Comparison of ENCODE assay signal across 19 cellular contexts in the genomic region with DNA sequence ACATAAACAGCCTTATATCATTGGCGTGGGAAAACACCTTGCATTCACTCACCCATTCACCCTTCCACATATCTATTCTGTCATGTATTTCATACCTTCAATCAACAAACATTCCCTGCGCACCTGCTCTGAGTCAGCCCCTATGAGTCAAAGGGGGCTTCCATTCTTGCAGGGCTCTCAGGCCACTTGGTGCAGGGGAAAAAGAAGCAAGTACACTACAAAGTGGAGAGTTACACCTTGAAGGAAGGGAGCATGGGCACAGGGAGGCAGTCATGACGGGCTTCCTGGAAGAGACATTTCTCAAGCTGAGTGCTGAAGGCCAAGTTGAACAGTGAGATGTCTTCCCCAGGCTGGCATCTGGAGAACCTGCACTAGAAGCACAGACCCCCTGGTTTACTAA. TPM values are rescaled to one million over a fixed set of nuclear protein-coding genes. Genes with fewer than 3 reads are reported as not detected.
A peak's percentile ranks its signal among the peaks of the same experiment; 100 is the strongest.
DNase-seq lines count a peak whose midpoint lies in the region; ATAC-seq lines count a peak whose summit lies in the region.
"Had no signal": no experiment of that assay in that cellular context is flagged by ENCODE, and none has a peak within 500 bp of the region (broad histone marks: within the 10 kb centered on the region; RNA-seq: fewer than 3 reads in every experiment).

No MANE protein-coding gene starts in this region.

- H3K23ac ChIP-seq in mesendoderm (ENCODE audit: low read length): no peak overlapping the region

- no peak overlapping the region for H2BK15ac ChIP-seq in mesendoderm (replicated peaks; ENCODE audit: low read depth)

- H3K4me3 ChIP-seq in mesendoderm (ENCODE audit: low read length): no peak overlapping the region
- H3K4me3 ChIP-seq in aorta (ENCODE audit: low read length in 2 of 2): no peak overlapping the region
- H3K4me3 ChIP-seq: breast epithelium, coronary artery, right lobe of liver, vagina had no signal

- peaks cover 17% of the 10 kb centered on the region for H3K27me3 Mint-ChIP-seq in activated T-helper 17 cell treated with anti-CD3 and anti-CD28 coated beads, Interleukin-2, amount 50 U/mL, for 72 hours

- H3K18ac ChIP-seq in mesendoderm (ENCODE audit: low read length): no peak overlapping the region

- no peak for ATAC-seq in Right ventricle myocardium inferior
- peak; percentile 54 for ATAC-seq in activated T-helper 17 cell treated with anti-CD3 and anti-CD28 coated beads, Interleukin-2, amount 50 U/mL, for 72 hours (replicated peaks)
- no peak for ATAC-seq in aorta (ENCODE audit: low FRiP score)
- no peak for ATAC-seq in GM21737 (IDR thresholded peaks at IDR 0.05; ENCODE audit: unreplicated experiment)
- no peak for ATAC-seq in GM18520 (IDR thresholded peaks at IDR 0.05; ENCODE audit: unreplicated experiment)

- H3K27me3 ChIP-seq in mesendoderm (ENCODE audit: insufficient read depth, low read length, poor library complexity): no peaks in the 10 kb centered on the region
- no peaks in the 10 kb centered on the region for H3K27me3 ChIP-seq in aorta (ENCODE audit: control insufficient read depth in 1 of 2, insufficient read depth in 2 of 2, low read length in 1 of 2)
- H3K27me3 ChIP-seq: breast epithelium, right lobe of liver, vagina had no signal

- no peaks in the 10 kb centered on the region for H3K9me3 ChIP-seq in aorta (ENCODE audit: control insufficient read depth, low read length)
- H3K9me3 ChIP-seq: breast epithelium, right lobe of liver, vagina had no signal

- no peak overlapping the region for H2BK5ac ChIP-seq in mesendoderm (ENCODE audit: low read length)

- H3K27ac ChIP-seq in mesendoderm (ENCODE audit: low read depth, low read length): no peak overlapping the region
- H3K27ac ChIP-seq in aorta (ENCODE audit: low read depth in 1 of 2, low read length in 2 of 2): no peak overlapping the region
- H3K27ac ChIP-seq: breast epithelium, coronary artery, right lobe of liver, vagina, WERI-Rb-1 had no signal

- no peak overlapping the region for H3K4me3 Mint-ChIP-seq in activated T-helper 17 cell treated with anti-CD3 and anti-CD28 coated beads, Interleukin-2, amount 50 U/mL, for 72 hours
- H3K4me3 Mint-ChIP-seq: CD4-positive, CD25-positive, alpha-beta regulatory T cell; endodermal cell; naive thymus-derived CD8-positive, alpha-beta T cell; T-helper 17 cell had no signal

- peaks cover 7% of the 10 kb centered on the region for H3K79me2 ChIP-seq in mesendoderm (ENCODE audit: control insufficient read depth, insufficient read depth, low read length)

- DNase-seq in cardiac septum (ENCODE audit: low spot score) (peak; percentile 53), Right ventricle myocardium inferior (ENCODE audit: missing footprints) (no peak), mesendoderm (no peak), aorta (peak; percentile 12 to 15)
- DNase-seq: activated CD8-positive, alpha-beta memory T cell treated with anti-CD3 and anti-CD28 coated beads for 24 hours; DMS 273 treated with DMSO at 0.1 percent for 48 hours; NCI-H1436 treated with DMSO at 0.1 percent for 48 hours; T-helper 17 cell had no signal

- H3K4ac ChIP-seq in mesendoderm (ENCODE audit: low read depth, low read length): no peak overlapping the region

- peaks cover 11% of the 10 kb centered on the region for H3K4me1 Mint-ChIP-seq in activated T-helper 17 cell treated with anti-CD3 and anti-CD28 coated beads, Interleukin-2, amount 50 U/mL, for 72 hours

- no peaks in the 10 kb centered on the region for H3K36me3 ChIP-seq in mesendoderm (ENCODE audit: control insufficient read depth, insufficient read depth, low read length)
- no peaks in the 10 kb centered on the region for H3K36me3 ChIP-seq in aorta (ENCODE audit: control insufficient read depth in 1 of 2, insufficient read depth in 2 of 2, low read length in 1 of 2)
- H3K36me3 ChIP-seq: breast epithelium, right lobe of liver, vagina, WERI-Rb-1 had no signal

- H3K56ac ChIP-seq in mesendoderm (ENCODE audit: low read length): no peak overlapping the region

- WGBS in mesendoderm (ENCODE audit: extremely low coverage, insufficient coverage, low lambda C conversion rate): no CpG with 5 or more reads among the region's 3 CpGs
- 92 to 93% methylated on average over 3 of the region's 3 CpGs for WGBS in aorta, 2 donors

- H3K4me1 ChIP-seq in mesendoderm (ENCODE audit: control insufficient read depth, low read depth, low read length): peaks cover 22% of the 10 kb centered on the region
- H3K4me1 ChIP-seq in aorta (ENCODE audit: control insufficient read depth in 1 of 2, insufficient read depth in 2 of 2, low read length in 2 of 2): no peaks in the 10 kb centered on the region

- no peak overlapping the region for H3K4me2 ChIP-seq in mesendoderm (ENCODE audit: low read length)

- no peak overlapping the region for H3K27ac Mint-ChIP-seq in activated T-helper 17 cell treated with anti-CD3 and anti-CD28 coated beads, Interleukin-2, amount 50 U/mL, for 72 hours
- H3K27ac Mint-ChIP-seq: CD4-positive, CD25-positive, alpha-beta regulatory T cell; endodermal cell; naive thymus-derived CD8-positive, alpha-beta T cell; T-helper 17 cell had no signal

- H3K9ac ChIP-seq in mesendoderm (ENCODE audit: low read length): no peak overlapping the region

- peak overlapping the region; percentile 71 for H2AK5ac ChIP-seq in mesendoderm (ENCODE audit: low read length)

- no peaks in the 10 kb centered on the region for H3K36me3 Mint-ChIP-seq in activated T-helper 17 cell treated with anti-CD3 and anti-CD28 coated beads, Interleukin-2, amount 50 U/mL, for 72 hours (ENCODE audit: low read depth)
- H3K36me3 Mint-ChIP-seq: CD4-positive, CD25-positive, alpha-beta regulatory T cell had no signal

- intact Hi-C loops in cardiac septum (cut with DNase I): loop anchor here (1.0 to 5.0 kb wide), 3 partner anchors 66 to 167 kb away; no protein-coding TSS in a partner anchor
- intact Hi-C loops in Right ventricle myocardium inferior (cut with DNase I): loop anchor here (1.0 to 5.0 kb wide), 5 partner anchors 66 to 167 kb away; a partner anchor contains a TSS
- intact Hi-C loops in aorta (cut with DNase I): loop anchor here (10.0 kb wide), 2 partner anchors 134 to 164 kb away; no protein-coding TSS in a partner anchor

- H3K9me3 Mint-ChIP-seq in activated T-helper 17 cell treated with anti-CD3 and anti-CD28 coated beads, Interleukin-2, amount 50 U/mL, for 72 hours: no peaks in the 10 kb centered on the region
- H3K9me3 Mint-ChIP-seq: endodermal cell; naive thymus-derived CD8-positive, alpha-beta T cell had no signal

- no peak overlapping the region for H2BK120ac ChIP-seq in mesendoderm (ENCODE audit: low read depth, low read length)

- no peak overlapping the region for H4K5ac ChIP-seq in mesendoderm (ENCODE audit: low read length)

- no peak overlapping the region for H4K8ac ChIP-seq in mesendoderm (ENCODE audit: low read depth, low read length)

- H3K79me1 ChIP-seq in mesendoderm (ENCODE audit: low read length): peaks cover 2% of the 10 kb centered on the region

RNA-seq across cellular contexts. Expression of a gene that starts 4.6 kb away (rescaled TPM):
- total RNA-seq in cardiac septum (64.6 TPM), Right ventricle myocardium inferior (61.9 TPM), aorta (100 to 1,000 TPM in 1 of 2 donors, 10 to 100 TPM in 1; 82.1 to 118 TPM)
- total RNA-seq in activated T-helper 17 cell treated with anti-CD3 and anti-CD28 coated beads, Interleukin-2, amount 50 U/mL, for 72 hours: not detected
- polyA plus RNA-seq in mesendoderm (2013, experiment 1 of 2): 110 TPM
- polyA plus RNA-seq in mesendoderm (2013, experiment 2 of 2): 105 TPM
- polyA plus RNA-seq in aorta: 10 to 100 TPM; 12.4 to 29.3 TPM
- total RNA-seq: CD4-positive, CD25-positive, alpha-beta regulatory T cell; naive thymus-derived CD8-positive, alpha-beta T cell; T-helper 17 cell had no signal
- polyA plus RNA-seq: CD4-positive, CD25-positive, alpha-beta regulatory T cell; naive thymus-derived CD8-positive, alpha-beta T cell had no signal

Comparison
In these comparisons a context has a peak if more than half of its experiments do, and no peak if none do; other contexts are left out.
1. DNase-seq: peak in cardiac septum (single experiment) and aorta (2 of 2); none in Right ventricle myocardium inferior (single experiment) and mesendoderm (single experiment).
2. RNA of a gene that starts 4.6 kb away (total RNA-seq): 82.1 to 118 TPM in aorta, 64.6 TPM in cardiac septum (single experiment) and 61.9 TPM in Right ventricle myocardium inferior (single experiment); not detected in activated T-helper 17 cell treated with anti-CD3 and anti-CD28 coated beads, Interleukin-2, amount 50 U/mL, for 72 hours; every median in the first group is over 10 times any median in the second.